In genomic region chr18:34542625-34543024, GRCh38 we compare ENCODE assay signal across 25 cellular contexts.
DNase-seq lines count a peak whose midpoint lies in the region; ATAC-seq, FAIRE-seq and TF ChIP-seq lines count a peak whose summit lies in the region.
"Had no signal": no experiment of that assay in that cellular context is flagged by ENCODE, and none has a peak within 500 bp of the region (broad histone marks: within the 10 kb centered on the region; RNA-seq: fewer than 3 reads in every experiment).

No MANE protein-coding gene starts in this region.

- in situ Hi-C loops in IMR-90 (cut with MboI; ENCODE audit: low sequenced_read_pairs), result no loop called here

- H3K4me3 ChIP-seq in GM23338 (no peak overlapping the region), IMR-90 (ENCODE audit: insufficient read depth, low read depth, low read length) (no peak overlapping the region), pancreas (no peak overlapping the region), suprapubic skin (no peak overlapping the region)
- H3K4me3 ChIP-seq: BLaER1, GM12878 had no signal

- H3K79me1 ChIP-seq in IMR-90 (ENCODE audit: low read depth in 1 of 2, low read length in 2 of 2), result no peaks in the 10 kb centered on the region

- H3K27ac Mint-ChIP-seq in GM23338, result peak overlapping the region; percentile 67; the same call in 1 of the 2 replicates
- no peak overlapping the region for H3K27ac Mint-ChIP-seq in activated CD4-positive, alpha-beta memory T cell treated with anti-CD3 and anti-CD28 coated beads for 36 hours
- H3K27ac Mint-ChIP-seq: CD14-positive monocyte; CD4-positive, alpha-beta memory T cell; CD4-positive, CD25-positive, alpha-beta regulatory T cell; CD8-positive, alpha-beta memory T cell had no signal

- no peak for ATAC-seq in GM23338
- ATAC-seq in IMR-90 (ENCODE audit: low read depth), result no peak
- peak in 1 of 4 donors; percentile 1 for ATAC-seq in pancreas
- ATAC-seq: GM12878 had no signal

- H2BK120ac ChIP-seq in IMR-90 (ENCODE audit: low read depth, low read length), result no peak overlapping the region

- H2BK15ac ChIP-seq in IMR-90 (ENCODE audit: low read depth, low read length), result no peak overlapping the region

- POLR2A ChIA-PET in IMR-90 (lab: Charles Lee; ENCODE audit: unreplicated experiment), result no interaction called here
- POLR2A ChIA-PET in activated CD4-positive, alpha-beta memory T cell treated with anti-CD3 and anti-CD28 coated beads for 36 hours (lab: Charles Lee), result no interaction called here

- H2AK5ac ChIP-seq in IMR-90 (ENCODE audit: low read depth, low read length), result no peak overlapping the region

- no peaks in the 10 kb centered on the region for H4K20me1 ChIP-seq in GM23338 (replicated peaks; ENCODE audit: insufficient read depth)
- no peaks in the 10 kb centered on the region for H4K20me1 ChIP-seq in IMR-90 (ENCODE audit: insufficient read depth, low read length)
- H4K20me1 ChIP-seq: BLaER1 had no signal

- H3K36me3 ChIP-seq in GM23338 (ENCODE audit: insufficient read depth), result no peaks in the 10 kb centered on the region
- no peaks in the 10 kb centered on the region for H3K36me3 ChIP-seq in IMR-90 (ENCODE audit: control insufficient read depth, insufficient read depth, low read length)
- no peaks in the 10 kb centered on the region for H3K36me3 ChIP-seq in pancreas
- no peaks in the 10 kb centered on the region for H3K36me3 ChIP-seq in suprapubic skin
- H3K36me3 ChIP-seq: BE2C, BLaER1 had no signal

- H3K9ac ChIP-seq in IMR-90 (ENCODE audit: low read depth, low read length), result no peak overlapping the region
- H3K9ac ChIP-seq: BLaER1 had no signal

- no peak overlapping the region for H3K18ac ChIP-seq in IMR-90 (ENCODE audit: low read depth, low read length)

- H3K14ac ChIP-seq in IMR-90 (replicated peaks; ENCODE audit: low read depth, low read length), result no peak overlapping the region

- H3K9me3 ChIP-seq in IMR-90 (ENCODE audit: control insufficient read depth, insufficient read depth, low read length), result no peaks in the 10 kb centered on the region
- no peaks in the 10 kb centered on the region for H3K9me3 ChIP-seq in pancreas
- H3K9me3 ChIP-seq in suprapubic skin, result no peaks in the 10 kb centered on the region
- H3K9me3 ChIP-seq: BE2C, BLaER1 had no signal

- H3K36me3 Mint-ChIP-seq in GM23338 (ENCODE audit: low read depth), result no peaks in the 10 kb centered on the region
- H3K36me3 Mint-ChIP-seq in activated CD4-positive, alpha-beta memory T cell treated with anti-CD3 and anti-CD28 coated beads for 36 hours, result no peaks in the 10 kb centered on the region
- H3K36me3 Mint-ChIP-seq: CD14-positive monocyte; CD4-positive, alpha-beta memory T cell; CD4-positive, CD25-positive, alpha-beta regulatory T cell; CD8-positive, alpha-beta memory T cell had no signal

- H3K9me2 ChIP-seq in GM23338 (ENCODE audit: insufficient read depth), result no peaks in the 10 kb centered on the region

- H3K4me1 ChIP-seq in GM23338 (ENCODE audit: insufficient read depth) (peaks cover 39% of the 10 kb centered on the region), IMR-90 (ENCODE audit: control insufficient read depth, insufficient read depth, low read length) (no peaks in the 10 kb centered on the region), pancreas (peaks cover 9 to 55% (median 21%) of the 10 kb centered on the region in 3 donors), suprapubic skin (no peaks in the 10 kb centered on the region)
- H3K4me1 ChIP-seq: BE2C, BLaER1 had no signal

- BruUV-seq in IMR-90 (replicated peaks; lab: Mats Ljungman, UMichigan), result no TSS peak

- TF ChIP-seq CTCF in GM23338 (conservative IDR thresholded peaks at IDR 0.05; ENCODE audit: low read depth in 2 of 2) (no peak), IMR-90 (conservative IDR thresholded peaks at IDR 0.05; ENCODE audit: low read depth, low read length) (no peak), pancreas (IDR thresholded peaks at IDR 0.05) (no peak), suprapubic skin (IDR thresholded peaks at IDR 0.05) (no peak)

- CTCF ChIA-PET in IMR-90 (lab: Yijun Ruan, JAX), result interaction anchor here (0.5 to 0.6 kb wide), 2 partner anchors 119 to 219 kb away, joined by 3 read pairs; no protein-coding TSS in a partner anchor
- CTCF ChIA-PET in activated CD4-positive, alpha-beta memory T cell treated with anti-CD3 and anti-CD28 coated beads for 36 hours (lab: Charles Lee), result no interaction called here

- TF ChIP-seq RAD21 in IMR-90 (IDR thresholded peaks at IDR 0.05; ENCODE audit: low read length), result no peak

- DNase-seq in GM23338 (ENCODE audit: low spot score), result no peak
- no peak for DNase-seq in IMR-90
- no peak for DNase-seq in pancreas
- no peak for DNase-seq in suprapubic skin (ENCODE audit: low spot score in 2 of 2)
- no peak for DNase-seq in activated CD4-positive, alpha-beta memory T cell treated with anti-CD3 and anti-CD28 coated beads for 36 hours
- DNase-seq in dermis blood vessel endothelial cell, result no peak
- DNase-seq: 8988T; ACHN; BE2C; C1 segment of cervical spinal cord; CD4-positive, alpha-beta memory T cell; CD4-positive, CD25-positive, alpha-beta regulatory T cell; CD8-positive, alpha-beta memory T cell; COR-L47; DMS 273 treated with DMSO at 0.1 percent for 48 hours; DMS153; DMS79; DND-41; EL; GDM1 had no signal

- no peak overlapping the region for H2BK5ac ChIP-seq in IMR-90 (ENCODE audit: low read depth, low read length, poor library complexity, severe bottlenecking)

- no peaks in the 10 kb centered on the region for H3K9me3 Mint-ChIP-seq in GM23338
- no peaks in the 10 kb centered on the region for H3K9me3 Mint-ChIP-seq in activated CD4-positive, alpha-beta memory T cell treated with anti-CD3 and anti-CD28 coated beads for 36 hours

- intact Hi-C loops in IMR-90 (cut with micrococcal nuclease) (no loop called here), pancreas (cut with DNase I) (no loop called here)
- intact Hi-C loops in activated CD4-positive, alpha-beta memory T cell treated with anti-CD3 and anti-CD28 coated beads for 36 hours (cut with micrococcal nuclease), result no loop called here

- H3K23ac ChIP-seq in IMR-90 (ENCODE audit: low read depth, low read length), result no peak overlapping the region

- H3K79me2 ChIP-seq in GM23338 (replicated peaks; ENCODE audit: insufficient read depth), result no peaks in the 10 kb centered on the region

- H3F3A ChIP-seq in GM23338 (replicated peaks; ENCODE audit: low read depth), result no peaks in the 10 kb centered on the region

- H3K27me3 ChIP-seq in GM23338 (ENCODE audit: insufficient read depth) (no peaks in the 10 kb centered on the region), IMR-90 (ENCODE audit: control insufficient read depth, insufficient read depth, low read length) (no peaks in the 10 kb centered on the region), pancreas (no peaks in the 10 kb centered on the region), suprapubic skin (no peaks in the 10 kb centered on the region)
- H3K27me3 ChIP-seq: BE2C, BLaER1 had no signal

- no peak for FAIRE-seq in pancreas (lab: Jason Lieb, UNC)
- FAIRE-seq: A204.1, GM12878, GM18507 had no signal

- H3K56ac ChIP-seq in IMR-90 (ENCODE audit: extremely low read depth, insufficient read depth, low read length), result no peak overlapping the region

- H2AFZ ChIP-seq in GM23338, result no peak overlapping the region
- H2AFZ ChIP-seq in IMR-90 (replicated peaks; ENCODE audit: low read length, poor library complexity), result no peak overlapping the region

- dilution Hi-C loops in IMR-90 (cut with HindIII; ENCODE audit: low sequenced_read_pairs, unreplicated experiment), result no loop called here

- H3K9me1 ChIP-seq in IMR-90 (ENCODE audit: insufficient read depth, low read length), result no peaks in the 10 kb centered on the region

- no peak overlapping the region for H3K4ac ChIP-seq in IMR-90 (ENCODE audit: low read depth, low read length)

- H4K91ac ChIP-seq in IMR-90 (ENCODE audit: insufficient read depth, low read depth, low read length), result no peak overlapping the region

- H3K4me3 Mint-ChIP-seq in GM23338, result no peak overlapping the region
- H3K4me3 Mint-ChIP-seq in activated CD4-positive, alpha-beta memory T cell treated with anti-CD3 and anti-CD28 coated beads for 36 hours, result no peak overlapping the region
- H3K4me3 Mint-ChIP-seq: CD14-positive monocyte; CD4-positive, alpha-beta memory T cell; CD4-positive, CD25-positive, alpha-beta regulatory T cell; CD8-positive, alpha-beta memory T cell had no signal

- H3K4me2 ChIP-seq in GM23338, result no peak overlapping the region
- H3K4me2 ChIP-seq in IMR-90 (ENCODE audit: low read depth, low read length), result no peak overlapping the region
- H3K4me2 ChIP-seq: BLaER1 had no signal

- H4K5ac ChIP-seq in IMR-90 (ENCODE audit: low read depth, low read length), result no peak overlapping the region

- H4K8ac ChIP-seq in IMR-90 (ENCODE audit: low read depth in 2 of 2, low read length in 2 of 2), result no peak overlapping the region

- peaks cover 3% of the 10 kb centered on the region for H3K27me3 Mint-ChIP-seq in GM23338 (ENCODE audit: insufficient read depth, low read depth, poor library complexity)
- no peaks in the 10 kb centered on the region for H3K27me3 Mint-ChIP-seq in activated CD4-positive, alpha-beta memory T cell treated with anti-CD3 and anti-CD28 coated beads for 36 hours
- H3K27me3 Mint-ChIP-seq: CD4-positive, alpha-beta memory T cell; CD4-positive, CD25-positive, alpha-beta regulatory T cell; CD8-positive, alpha-beta memory T cell had no signal

- no peak overlapping the region for H2BK20ac ChIP-seq in IMR-90 (ENCODE audit: low read depth, low read length)

- peaks cover 41% of the 10 kb centered on the region for H3K4me1 Mint-ChIP-seq in GM23338
- H3K4me1 Mint-ChIP-seq in activated CD4-positive, alpha-beta memory T cell treated with anti-CD3 and anti-CD28 coated beads for 36 hours (ENCODE audit: low read depth), result no peaks in the 10 kb centered on the region
- H3K4me1 Mint-ChIP-seq: CD14-positive monocyte; CD4-positive, alpha-beta memory T cell; CD4-positive, CD25-positive, alpha-beta regulatory T cell; CD8-positive, alpha-beta memory T cell had no signal

- TF ChIP-seq EP300 in suprapubic skin (IDR thresholded peaks at IDR 0.05), result no peak

- H2AK9ac ChIP-seq in IMR-90 (replicated peaks; ENCODE audit: low read depth, low read length, poor library complexity), result no peak overlapping the region

- TF ChIP-seq POLR2A in IMR-90 (IDR thresholded peaks at IDR 0.05; ENCODE audit: low read depth, low read length) (no peak), suprapubic skin (IDR thresholded peaks at IDR 0.05) (no peak)

- H3K27ac ChIP-seq in GM23338 (ENCODE audit: low read depth), result no peak overlapping the region
- no peak overlapping the region for H3K27ac ChIP-seq in IMR-90 (ENCODE audit: insufficient read depth, low read length)
- peak overlapping the region; percentile 28 to 71 (median 62) for H3K27ac ChIP-seq in pancreas
- no peak overlapping the region for H3K27ac ChIP-seq in suprapubic skin
- H3K27ac ChIP-seq: BLaER1 had no signal

TF ChIP-seq in GM23338, 12 proteins besides CTCF, POLR2A, EP300 and RAD21 (continues in another document):
- TF ChIP-seq NANOG (IDR thresholded peaks at IDR 0.05; ENCODE audit: borderline replicate concordance) (no peak), ZNF331 (CRISPR knock-in tag; IDR thresholded peaks at IDR 0.05; ENCODE audit: low read depth) (no peak), JUNB (IDR thresholded peaks at IDR 0.05; ENCODE audit: unreplicated experiment) (no peak)

TF ChIP-seq in IMR-90, 13 proteins besides CTCF, POLR2A, EP300 and RAD21:
- TF ChIP-seq MAFK (IDR thresholded peaks at IDR 0.05; ENCODE audit: low read depth, low read length) (peak; percentile 41; the same call in 1 of the 2 replicates), MAZ (IDR thresholded peaks at IDR 0.05; ENCODE audit: borderline replicate concordance, low read depth, low read length) (no peak)
TF ChIP-seq in IMR-90: peak in this region for 1.

Comparison
In these comparisons a context has a peak if more than half of its experiments do, and no peak if none do; other contexts are left out.
1. H3K27ac ChIP-seq: peak in pancreas (4 of 4); none in GM23338 (single experiment), IMR-90 (single experiment) and suprapubic skin (single experiment).